Comparison of ENCODE assay signal across 15 cellular contexts in the genomic region with DNA sequence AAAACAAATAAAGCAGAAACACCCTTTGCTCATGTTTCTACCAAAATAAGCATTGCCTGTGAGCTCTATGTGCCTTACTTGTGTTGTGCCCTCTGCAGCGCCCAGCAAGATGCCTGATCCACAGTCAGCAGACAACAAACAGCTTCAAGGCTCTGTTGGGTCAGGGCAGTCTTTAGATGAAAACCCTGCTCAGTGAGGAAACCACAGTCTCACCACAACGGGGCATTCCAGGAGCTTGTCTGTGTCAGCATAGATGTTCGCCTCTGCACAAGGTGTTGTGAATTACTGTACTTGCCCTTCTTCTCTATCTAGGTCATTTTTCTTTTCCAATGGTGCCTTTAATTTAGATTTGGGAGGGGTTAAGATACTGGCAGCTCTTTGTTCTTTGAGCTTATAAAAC.
DNase-seq lines count a peak whose midpoint lies in the region; ATAC-seq and TF ChIP-seq lines count a peak whose summit lies in the region.
"Had no signal": no experiment of that assay in that cellular context is flagged by ENCODE, and none has a peak within 500 bp of the region (broad histone marks: within the 10 kb centered on the region; RNA-seq: fewer than 3 reads in every experiment).

No MANE protein-coding gene starts in this region.

- no peaks in the 10 kb centered on the region for H3K9me2 ChIP-seq in GM23338 (ENCODE audit: insufficient read depth)

- peaks cover 3% of the 10 kb centered on the region; the same call in 2 of the 3 replicates for H3K9me3 Mint-ChIP-seq in GM23338
- H3K9me3 Mint-ChIP-seq: neural crest cell had no signal

- H3K36me3 Mint-ChIP-seq in GM23338 (ENCODE audit: low read depth), result no peaks in the 10 kb centered on the region

- H3K4me1 Mint-ChIP-seq in GM23338, result peaks cover 3% of the 10 kb centered on the region; the same call in 2 of the 3 replicates
- H3K4me1 Mint-ChIP-seq: neural crest cell had no signal

- no peaks in the 10 kb centered on the region for H3K36me3 ChIP-seq in GM23338 (ENCODE audit: insufficient read depth)
- no peaks in the 10 kb centered on the region for H3K36me3 ChIP-seq in brain microvascular endothelial cell (replicated peaks)
- H3K36me3 ChIP-seq: gastrocnemius medialis had no signal

- no peak for DNase-seq in GM23338 (ENCODE audit: low spot score)
- DNase-seq in KG1 (lab: John Stamatoyannopoulos, UW), result peak; percentile 6
- peak; percentile 74 for DNase-seq in glomerular visceral epithelial cell (ENCODE audit: extremely low spot score)
- no peak for DNase-seq in ecto neural progenitor cell (ENCODE audit: low spot score)
- no peak for DNase-seq in DMS53 treated with DMSO at 0.1 percent for 48 hours (lab: John Stamatoyannopoulos, UW; ENCODE audit: unreplicated experiment)
- no peak for DNase-seq in brain microvascular endothelial cell
- DNase-seq: activated CD4-positive, CD25-positive, alpha-beta regulatory T cell; cortex of kidney; gastrocnemius medialis; NCI-H226; SHP77 treated with DMSO at 0.1 percent for 48 hours; stimulated activated CD4-positive, alpha-beta T cell treated with anti-CD3 and anti-CD28 coated beads, Interleukin-12 subunit alpha, Interleukin-12 subunit beta, amount 100 ng/mL, for 4 hours had no signal

- no peaks in the 10 kb centered on the region for H3K79me2 ChIP-seq in GM23338 (replicated peaks; ENCODE audit: insufficient read depth)

- no peak overlapping the region for H3K27ac ChIP-seq in GM23338 (ENCODE audit: low read depth)
- no peak overlapping the region for H3K27ac ChIP-seq in brain microvascular endothelial cell
- H3K27ac ChIP-seq: gastrocnemius medialis had no signal

- ATAC-seq in GM18508 (IDR thresholded peaks at IDR 0.05; ENCODE audit: insufficient read depth, unreplicated experiment) (peak; percentile 91), GM23338 (no peak), HG03045 (IDR thresholded peaks at IDR 0.05; ENCODE audit: unreplicated experiment) (no peak)
- ATAC-seq: gastrocnemius medialis had no signal

- H2AFZ ChIP-seq in GM23338, result peak overlapping the region; percentile 59; the same call in 1 of the 2 replicates

- no peak overlapping the region for H3K27ac Mint-ChIP-seq in GM23338

- H3K4me1 ChIP-seq in GM23338 (ENCODE audit: insufficient read depth), result no peaks in the 10 kb centered on the region
- H3K4me1 ChIP-seq: gastrocnemius medialis had no signal

- no peak overlapping the region for H3K4me2 ChIP-seq in GM23338

- no peak overlapping the region for H3K4me3 Mint-ChIP-seq in GM23338
- H3K4me3 Mint-ChIP-seq: neural crest cell had no signal

- TF ChIP-seq CTCF in GM23338 (conservative IDR thresholded peaks at IDR 0.05; ENCODE audit: low read depth in 2 of 2), result no peak
- no peak for TF ChIP-seq CTCF in brain microvascular endothelial cell (IDR thresholded peaks at IDR 0.05; ENCODE audit: low read depth, low read length, missing control alignments)

- in situ Hi-C loops in brain microvascular endothelial cell (cut with HindIII; ENCODE audit: low pct_ligation_motif_present, low sequenced_read_pairs), result no loop called here

- H3F3A ChIP-seq in GM23338 (replicated peaks; ENCODE audit: low read depth), result no peaks in the 10 kb centered on the region

- no peaks in the 10 kb centered on the region for H4K20me1 ChIP-seq in GM23338 (replicated peaks; ENCODE audit: insufficient read depth)

- H3K4me3 ChIP-seq in GM23338 (no peak overlapping the region), brain microvascular endothelial cell (ENCODE audit: low read depth, low read length) (no peak overlapping the region)
- H3K4me3 ChIP-seq: gastrocnemius medialis had no signal

- peaks cover 2% of the 10 kb centered on the region for H3K27me3 Mint-ChIP-seq in GM23338 (ENCODE audit: insufficient read depth, low read depth, poor library complexity)

- H3K27me3 ChIP-seq in GM23338 (ENCODE audit: insufficient read depth), result no peaks in the 10 kb centered on the region
- no peaks in the 10 kb centered on the region for H3K27me3 ChIP-seq in brain microvascular endothelial cell (replicated peaks)
- H3K27me3 ChIP-seq: gastrocnemius medialis had no signal

TF ChIP-seq in GM23338, 12 proteins besides CTCF, POLR2A, EP300 and RAD21:
- no peak for TF ChIP-seq EZH2 (IDR thresholded peaks at IDR 0.05; ENCODE audit: low read depth, unreplicated experiment)

Comparison
In these comparisons a context has a peak if more than half of its experiments do, and no peak if none do; other contexts are left out.
1. DNase-seq: peak in KG1 (single experiment) and glomerular visceral epithelial cell (single experiment); none in GM23338 (single experiment), ecto neural progenitor cell (single experiment), DMS53 treated with DMSO at 0.1 percent for 48 hours (single experiment) and brain microvascular endothelial cell (single experiment).